In the genomic region with DNA sequence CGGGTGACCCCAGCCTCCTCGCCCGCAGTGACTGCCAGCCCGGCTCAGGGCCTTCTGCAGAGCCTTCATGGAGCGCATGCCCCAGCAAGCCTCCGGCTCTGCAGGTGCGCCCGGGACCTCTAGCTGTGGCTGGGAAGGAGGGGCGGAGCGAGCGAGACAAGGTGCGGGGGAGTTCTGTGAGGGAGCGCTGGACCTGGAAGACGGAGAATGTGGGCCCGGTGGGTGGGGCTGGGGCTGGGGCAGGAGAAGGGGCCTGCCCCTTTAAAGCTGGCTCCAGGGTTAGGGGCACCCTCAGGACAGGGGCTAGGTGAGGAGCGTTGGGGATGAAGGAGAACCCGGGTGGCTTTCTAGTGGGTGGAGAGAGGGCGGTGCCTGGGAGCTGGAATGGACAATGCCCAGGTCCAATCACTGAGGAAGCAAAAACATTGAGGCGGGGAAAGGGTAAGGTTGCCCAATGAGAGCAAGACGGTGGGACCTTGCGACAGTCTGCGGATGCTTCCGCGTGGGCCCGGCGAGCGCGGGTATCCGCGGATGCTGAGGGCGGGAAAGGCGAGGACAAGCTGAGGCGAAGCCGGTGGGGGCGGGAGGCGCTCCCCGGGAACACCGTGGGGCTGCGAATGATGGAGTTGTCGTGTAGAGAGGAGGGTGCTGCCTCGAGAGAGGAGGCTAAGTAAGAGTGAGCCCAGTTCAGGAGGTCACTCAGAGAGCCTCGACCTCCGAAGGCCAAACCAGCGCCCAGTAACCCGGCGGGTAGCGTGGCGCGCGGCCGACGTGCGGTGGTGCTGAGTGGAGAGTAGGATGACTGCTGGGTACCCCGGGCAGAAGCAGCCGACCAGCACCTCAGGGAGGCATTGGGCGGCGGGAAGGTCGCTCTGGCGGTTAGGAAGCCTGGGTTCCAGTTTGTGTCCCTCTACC, we compare ENCODE assay signal across 8 cellular contexts.
DNase-seq lines count a peak whose midpoint lies in the region; ATAC-seq lines count a peak whose summit lies in the region.

A gene (minus strand): TSS at position 121 of the 915 bp plus-strand sequence. CDS start 43 bp downstream, at position 78.

- peak; percentile 70 for ATAC-seq in HG03139 (IDR thresholded peaks at IDR 0.05; ENCODE audit: unreplicated experiment)

- DNase-seq in SIG-M5 treated with dmso at 0.1 percent for 504 hours (lab: John Stamatoyannopoulos, UW; ENCODE audit: unreplicated experiment) (peak; percentile 50), SIG-M5 (lab: John Stamatoyannopoulos, UW) (no peak), NCI-H345 treated with DMSO at 0.1 percent for 48 hours (lab: John Stamatoyannopoulos, UW; ENCODE audit: unreplicated experiment) (peak; percentile 74), activated T-cell treated with anti-CD3 and anti-CD28 coated beads for 4 hours (peak; percentile 56), epithelial cell of prostate (ENCODE audit: low read depth, low spot score) (peak; percentile 18), midbrain (lab: John Stamatoyannopoulos, UW) (peak; percentile 80)
- peak; percentile 47 to 54 for DNase-seq in stimulated activated CD8-positive, alpha-beta memory T cell treated with anti-CD3 and anti-CD28 coated beads, Interleukin-15, amount 100 ng/mL, for 4 hours (ENCODE audit: low read depth in 2 of 2)

- no peak within 1 kb of the TSS for H3K27ac ChIP-seq in epithelial cell of prostate
